Comparison of ENCODE assay signal across 1 cellular context in the genomic region with DNA sequence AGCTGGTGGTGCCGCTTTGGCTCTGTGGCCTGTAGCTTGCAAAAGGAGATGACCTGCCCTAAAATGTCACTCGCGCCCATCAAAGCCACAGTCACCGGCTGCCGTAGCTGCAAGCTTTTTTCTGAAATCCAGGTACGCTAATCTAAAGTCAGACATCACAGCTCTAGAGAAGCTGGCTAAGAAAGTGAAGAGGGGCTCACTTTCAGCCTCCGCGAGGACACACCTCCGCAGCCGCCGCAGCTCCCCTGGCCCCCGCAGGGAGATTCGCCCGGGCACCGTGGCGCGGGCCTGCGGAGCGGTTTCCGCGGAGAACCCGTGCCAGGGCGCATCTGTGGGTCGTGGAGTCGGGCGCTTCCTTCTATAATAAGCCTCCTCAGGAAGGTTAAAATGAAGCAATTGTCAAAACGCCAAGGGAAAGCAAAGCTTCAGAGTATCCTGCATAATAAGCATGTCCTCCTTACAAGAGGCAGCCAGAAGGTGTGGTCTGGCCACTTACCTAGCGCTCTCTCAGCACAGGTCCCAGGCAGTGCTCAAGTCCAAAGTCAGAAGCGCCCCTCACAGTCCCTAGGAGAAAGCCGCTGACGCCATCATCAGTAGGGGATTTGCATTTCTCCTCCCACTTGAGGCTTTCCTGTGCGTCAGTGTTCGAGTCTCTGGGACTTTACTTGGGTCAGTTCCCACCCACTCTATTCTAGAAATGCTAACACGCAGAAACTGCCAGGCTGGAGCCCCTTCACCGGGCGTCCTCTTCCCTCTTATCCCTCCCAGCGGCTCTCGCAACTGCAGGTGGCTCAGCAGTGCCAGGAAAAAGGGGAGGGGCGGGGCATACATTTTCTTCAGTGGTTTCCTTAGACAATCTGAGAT.
A peak's percentile ranks its signal among the peaks of the same experiment; 100 is the strongest.
TF ChIP-seq lines count a peak whose summit lies in the region.

A gene with protein sequence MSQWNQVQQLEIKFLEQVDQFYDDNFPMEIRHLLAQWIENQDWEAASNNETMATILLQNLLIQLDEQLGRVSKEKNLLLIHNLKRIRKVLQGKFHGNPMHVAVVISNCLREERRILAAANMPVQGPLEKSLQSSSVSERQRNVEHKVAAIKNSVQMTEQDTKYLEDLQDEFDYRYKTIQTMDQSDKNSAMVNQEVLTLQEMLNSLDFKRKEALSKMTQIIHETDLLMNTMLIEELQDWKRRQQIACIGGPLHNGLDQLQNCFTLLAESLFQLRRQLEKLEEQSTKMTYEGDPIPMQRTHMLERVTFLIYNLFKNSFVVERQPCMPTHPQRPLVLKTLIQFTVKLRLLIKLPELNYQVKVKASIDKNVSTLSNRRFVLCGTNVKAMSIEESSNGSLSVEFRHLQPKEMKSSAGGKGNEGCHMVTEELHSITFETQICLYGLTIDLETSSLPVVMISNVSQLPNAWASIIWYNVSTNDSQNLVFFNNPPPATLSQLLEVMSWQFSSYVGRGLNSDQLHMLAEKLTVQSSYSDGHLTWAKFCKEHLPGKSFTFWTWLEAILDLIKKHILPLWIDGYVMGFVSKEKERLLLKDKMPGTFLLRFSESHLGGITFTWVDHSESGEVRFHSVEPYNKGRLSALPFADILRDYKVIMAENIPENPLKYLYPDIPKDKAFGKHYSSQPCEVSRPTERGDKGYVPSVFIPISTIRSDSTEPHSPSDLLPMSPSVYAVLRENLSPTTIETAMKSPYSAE (minus strand): TSS at position 544 of the 864 bp plus-strand sequence. CDS start 2,791 bp downstream, outside the sequence.

TF ChIP-seq in HepG2, 621 proteins besides CTCF, POLR2A, EP300 and RAD21 (continued from another document):
- TF ChIP-seq, protein P1, sequence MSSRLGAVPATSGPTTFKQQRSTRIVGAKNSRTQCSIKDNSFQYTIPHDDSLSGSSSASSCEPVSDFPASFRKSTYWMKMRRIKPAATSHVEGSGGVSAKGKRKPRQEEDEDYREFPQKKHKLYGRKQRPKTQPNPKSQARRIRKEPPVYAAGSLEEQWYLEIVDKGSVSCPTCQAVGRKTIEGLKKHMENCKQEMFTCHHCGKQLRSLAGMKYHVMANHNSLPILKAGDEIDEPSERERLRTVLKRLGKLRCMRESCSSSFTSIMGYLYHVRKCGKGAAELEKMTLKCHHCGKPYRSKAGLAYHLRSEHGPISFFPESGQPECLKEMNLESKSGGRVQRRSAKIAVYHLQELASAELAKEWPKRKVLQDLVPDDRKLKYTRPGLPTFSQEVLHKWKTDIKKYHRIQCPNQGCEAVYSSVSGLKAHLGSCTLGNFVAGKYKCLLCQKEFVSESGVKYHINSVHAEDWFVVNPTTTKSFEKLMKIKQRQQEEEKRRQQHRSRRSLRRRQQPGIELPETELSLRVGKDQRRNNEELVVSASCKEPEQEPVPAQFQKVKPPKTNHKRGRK (CRISPR knock-in tag; IDR thresholded peaks at IDR 0.05), result 0 out of 2 replicates have a peak, but pooled peaks have one; percentile 43
